ENCODE assay signal across 8 cellular contexts in the genomic region with DNA sequence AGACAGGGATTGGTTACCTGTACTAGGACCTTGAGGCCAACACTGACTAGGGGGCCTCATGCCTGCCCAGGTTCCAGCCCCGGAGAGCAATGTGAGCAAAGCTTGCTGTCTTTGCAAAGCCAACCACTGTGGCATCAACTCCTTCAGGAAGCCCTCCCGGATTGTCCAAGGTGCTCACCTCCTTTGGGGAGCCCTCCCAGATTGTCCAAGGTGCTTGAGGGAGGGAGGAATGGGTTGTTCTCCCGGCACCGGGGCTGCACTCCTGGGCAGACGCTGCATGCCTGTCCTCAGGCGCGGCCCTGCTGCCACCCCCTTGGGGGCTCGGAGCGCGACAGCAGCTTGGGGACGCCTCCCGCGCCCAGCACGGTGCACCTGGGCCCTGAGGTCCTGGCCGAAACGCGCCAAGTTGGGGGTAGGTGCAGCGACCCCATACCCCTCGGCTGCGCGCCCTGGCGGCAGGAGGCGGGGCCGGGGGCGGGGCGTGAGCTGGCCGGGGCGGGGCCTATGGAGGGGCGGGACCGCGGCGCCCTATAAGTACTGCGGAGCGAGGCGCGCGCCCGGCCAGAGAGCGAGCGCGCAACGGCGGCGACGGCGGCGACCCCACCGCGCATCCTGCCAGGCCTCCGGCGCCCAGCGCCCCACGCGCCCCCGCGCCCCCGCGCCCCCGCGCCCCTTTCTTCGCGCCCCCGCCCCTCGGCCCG.
A peak's percentile ranks its signal among the peaks of the same experiment; 100 is the strongest.
DNase-seq lines count a peak whose midpoint lies in the region; ATAC-seq and TF ChIP-seq lines count a peak whose summit lies in the region.

A gene with protein sequence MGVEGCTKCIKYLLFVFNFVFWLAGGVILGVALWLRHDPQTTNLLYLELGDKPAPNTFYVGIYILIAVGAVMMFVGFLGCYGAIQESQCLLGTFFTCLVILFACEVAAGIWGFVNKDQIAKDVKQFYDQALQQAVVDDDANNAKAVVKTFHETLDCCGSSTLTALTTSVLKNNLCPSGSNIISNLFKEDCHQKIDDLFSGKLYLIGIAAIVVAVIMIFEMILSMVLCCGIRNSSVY (plus strand): TSS at position 560 of the 701 bp plus-strand sequence. CDS start 240 bp downstream, outside the sequence.

- TF ChIP-seq RAD21 in Ishikawa (IDR thresholded peaks at IDR 0.05; ENCODE audit: low read depth): no peak

- no peak for TF ChIP-seq EP300 in Ishikawa (IDR thresholded peaks at IDR 0.05; ENCODE audit: borderline replicate concordance)

- peak; percentile 38 for ATAC-seq in GM19035 (IDR thresholded peaks at IDR 0.05; ENCODE audit: unreplicated experiment)

- DNase-seq in AG08395 (ENCODE audit: low spot score) (peak; percentile 84), ecto neural progenitor cell (ENCODE audit: low spot score) (peak; percentile 90), medulla oblongata (ENCODE audit: extremely low spot score) (peak; percentile 54), NCI-H2029 treated with DMSO at 0.1 percent for 48 hours (lab: John Stamatoyannopoulos, UW) (no peak)
- DNase-seq in activated CD4-positive, alpha-beta T cell treated with anti-CD3 and anti-CD28 coated beads, Interleukin-2, amount 50 U/mL, for 48 hours: peak; percentile 58
- peak; percentile 35 to 51 (median 39) for DNase-seq in stimulated activated CD4-positive, alpha-beta T cell treated with anti-CD3 and anti-CD28 coated beads, TNF-alpha, amount 100 ng/mL, for 48 hours (ENCODE audit: low read depth in 3 of 3)

TF ChIP-seq in Ishikawa, 13 proteins besides CTCF, POLR2A, EP300 and RAD21:
- no peak for TF ChIP-seq FOXM1 (IDR thresholded peaks at IDR 0.05; ENCODE audit: borderline replicate concordance, low read depth)
- peak; percentile 48; the same call in 1 of the 2 replicates for TF ChIP-seq ZBTB7A (IDR thresholded peaks at IDR 0.05; ENCODE audit: low read depth)
